Comparison of ENCODE assay signal across 8 cellular contexts in the genomic region with DNA sequence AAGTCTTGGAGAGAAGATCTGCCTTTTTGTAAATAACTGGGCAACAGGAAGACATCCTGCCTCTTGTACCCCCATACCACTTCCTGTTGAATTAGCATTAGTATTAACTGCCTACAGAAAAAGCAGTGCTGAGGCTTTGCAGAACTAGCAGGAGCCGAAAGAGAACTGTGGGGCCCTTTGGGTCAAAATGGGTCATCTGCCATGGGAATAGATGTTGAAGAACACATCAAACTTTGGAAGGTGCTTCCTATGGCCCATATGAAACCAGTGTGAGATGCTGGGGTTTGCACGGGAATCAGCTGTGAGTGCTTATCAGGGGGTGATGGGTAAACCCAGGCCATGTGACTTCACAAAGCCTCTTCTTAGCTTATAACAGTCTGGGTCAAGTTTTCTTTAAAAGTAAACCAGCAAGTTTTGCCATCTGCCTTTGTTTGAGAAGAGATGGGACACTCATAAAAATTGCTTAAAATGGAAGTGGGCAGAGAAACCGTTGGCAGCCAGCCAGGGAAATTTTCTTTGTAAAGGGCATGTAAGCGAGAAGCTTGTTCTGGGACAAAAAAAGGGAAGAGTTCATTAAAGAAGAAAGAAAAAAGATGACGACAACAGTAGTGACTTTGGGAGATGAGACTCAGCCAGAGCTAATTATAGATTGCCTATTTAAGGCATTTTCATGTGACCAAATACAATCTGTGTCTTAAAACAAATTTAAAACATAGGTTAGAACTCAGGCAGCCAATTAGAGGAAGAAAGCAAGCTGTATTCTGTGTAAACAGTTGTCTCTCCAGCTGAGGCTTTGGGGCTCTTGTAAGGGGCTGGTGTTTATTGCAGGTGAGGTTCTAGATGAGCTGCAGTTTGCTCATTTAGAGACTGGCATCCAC. TPM values are rescaled to one million over a fixed set of nuclear protein-coding genes. Genes with fewer than 3 reads are reported as not detected.
DNase-seq lines count a peak whose midpoint lies in the region; TF ChIP-seq lines count a peak whose summit lies in the region.

No MANE protein-coding gene starts in this region.

- H3K9me3 ChIP-seq in endocrine pancreas (ENCODE audit: control insufficient read depth, low read length) (no peaks in the 10 kb centered on the region), mononuclear cell (ENCODE audit: low read depth, low read length) (no peaks in the 10 kb centered on the region)

- H3K27me3 Mint-ChIP-seq in activated CD4-positive, alpha-beta memory T cell treated with anti-CD3 and anti-CD28 coated beads, Interleukin-2, amount 10 ng/mL, durations not matched to agents 7 days and 5 days, result no peaks in the 10 kb centered on the region

- peak; percentile 49 for DNase-seq in GM12864 (ENCODE audit: low read depth)
- DNase-seq in NCI-H2196 (lab: John Stamatoyannopoulos, UW; ENCODE audit: unreplicated experiment), result peak; percentile 79
- peak; percentile 43 for DNase-seq in activated CD4-positive, alpha-beta memory T cell treated with anti-CD3 and anti-CD28 coated beads, Interleukin-2, amount 10 ng/mL, durations not matched to agents 7 days and 5 days
- DNase-seq in stimulated activated naive CD4-positive, alpha-beta T cell treated with Interleukin-2 at 50 U/mL for 16 hours (lab: John Stamatoyannopoulos, UW), result peak; percentile 42
- no peak for DNase-seq in SK-N-DZ (ENCODE audit: low spot score)
- no peak for DNase-seq in NCI-H526 treated with DMSO at 0.1 percent for 48 hours (lab: John Stamatoyannopoulos, UW)

- peaks cover 44% of the 10 kb centered on the region for H3K36me3 Mint-ChIP-seq in activated CD4-positive, alpha-beta memory T cell treated with anti-CD3 and anti-CD28 coated beads, Interleukin-2, amount 10 ng/mL, durations not matched to agents 7 days and 5 days (ENCODE audit: low read depth)

- peaks cover 12% of the 10 kb centered on the region for H3K4me1 ChIP-seq in endocrine pancreas (ENCODE audit: control insufficient read depth, insufficient read depth, low read length)
- H3K4me1 ChIP-seq in mononuclear cell (ENCODE audit: insufficient read depth, low read length), result peaks cover 65% of the 10 kb centered on the region

- peak overlapping the region; percentile 70 for H3K4me3 Mint-ChIP-seq in activated CD4-positive, alpha-beta memory T cell treated with anti-CD3 and anti-CD28 coated beads, Interleukin-2, amount 10 ng/mL, durations not matched to agents 7 days and 5 days

- H3K9ac ChIP-seq in endocrine pancreas (ENCODE audit: control insufficient read depth, insufficient read depth, low read length), result no peak overlapping the region

- no peaks in the 10 kb centered on the region for H3K36me3 ChIP-seq in endocrine pancreas (ENCODE audit: control insufficient read depth, insufficient read depth, low read length)

- H3K4me3 ChIP-seq in GM12864 (ENCODE audit: low read depth, low read length) (peak overlapping the region; percentile 3; the same call in 1 of the 2 replicates), endocrine pancreas (ENCODE audit: control insufficient read depth, insufficient read depth, low read length) (peak overlapping the region; percentile 41), mononuclear cell (ENCODE audit: low read length) (peak overlapping the region; percentile 10)

- POLR2A ChIA-PET in activated CD4-positive, alpha-beta memory T cell treated with anti-CD3 and anti-CD28 coated beads, Interleukin-2, amount 10 ng/mL, durations not matched to agents 7 days and 5 days (lab: Charles Lee), result interaction anchor here (0.7 to 1.9 kb wide), 15 partner anchors 11 to 621 kb away, joined by 3 to 7 read pairs (median 4); a partner anchor contains a TSS

- peak overlapping the region; percentile 92 for H3K27ac Mint-ChIP-seq in activated CD4-positive, alpha-beta memory T cell treated with anti-CD3 and anti-CD28 coated beads, Interleukin-2, amount 10 ng/mL, durations not matched to agents 7 days and 5 days

- H3K27me3 ChIP-seq in endocrine pancreas (ENCODE audit: control insufficient read depth, insufficient read depth, low read length) (no peaks in the 10 kb centered on the region), mononuclear cell (ENCODE audit: insufficient read depth, low read length) (no peaks in the 10 kb centered on the region)

- CTCF ChIA-PET in activated CD4-positive, alpha-beta memory T cell treated with anti-CD3 and anti-CD28 coated beads, Interleukin-2, amount 10 ng/mL, durations not matched to agents 7 days and 5 days (lab: Charles Lee), result interaction anchor here (0.6 to 3.6 kb wide), 10 partner anchors 10 to 338 kb away, joined by 3 to 27 read pairs (median 5); a partner anchor contains a TSS

- H3K9me3 Mint-ChIP-seq in activated CD4-positive, alpha-beta memory T cell treated with anti-CD3 and anti-CD28 coated beads, Interleukin-2, amount 10 ng/mL, durations not matched to agents 7 days and 5 days, result no peaks in the 10 kb centered on the region

- H3K4me1 Mint-ChIP-seq in activated CD4-positive, alpha-beta memory T cell treated with anti-CD3 and anti-CD28 coated beads, Interleukin-2, amount 10 ng/mL, durations not matched to agents 7 days and 5 days, result peaks cover 49% of the 10 kb centered on the region

- TF ChIP-seq CTCF in GM12864 (IDR thresholded peaks at IDR 0.05; ENCODE audit: low read depth, low read length, missing control alignments), result no peak

RNA-seq across cellular contexts. Expression of a gene that starts 4.4 kb away (rescaled TPM):
- total RNA-seq in activated CD4-positive, alpha-beta memory T cell treated with anti-CD3 and anti-CD28 coated beads, Interleukin-2, amount 10 ng/mL, durations not matched to agents 7 days and 5 days, result 10 to 100 TPM; 21.3 to 22.2 TPM
- total RNA-seq in mononuclear cell, result 30.6 TPM
- 29.1 and 31.5 TPM in 2 replicates for polyA plus RNA-seq in SK-N-DZ (2014; cell fraction: cytosol; rRNA removed)
- polyA plus RNA-seq in SK-N-DZ (2014; cell fraction: nucleus; rRNA removed), result 26.6 and 27.7 TPM in 2 replicates

RNA-seq across cellular contexts. Expression of a gene that starts 5.3 kb away (rescaled TPM):
- 10 to 100 TPM; 12.0 to 14.1 TPM for total RNA-seq in activated CD4-positive, alpha-beta memory T cell treated with anti-CD3 and anti-CD28 coated beads, Interleukin-2, amount 10 ng/mL, durations not matched to agents 7 days and 5 days
- total RNA-seq in mononuclear cell, result 14.0 TPM
- polyA plus RNA-seq in SK-N-DZ (2014; cell fraction: cytosol; rRNA removed), result 16.1 and 16.4 TPM in 2 replicates
- polyA plus RNA-seq in SK-N-DZ (2014; cell fraction: nucleus; rRNA removed), result 4.8 and 7.4 TPM in 2 replicates

RNA-seq across cellular contexts. Expression of a gene that starts 55.1 kb away (rescaled TPM):
- total RNA-seq in activated CD4-positive, alpha-beta memory T cell treated with anti-CD3 and anti-CD28 coated beads, Interleukin-2, amount 10 ng/mL, durations not matched to agents 7 days and 5 days, result 10 to 100 TPM; 35.6 to 38.1 TPM
- total RNA-seq in mononuclear cell, result 23.7 TPM
- polyA plus RNA-seq in SK-N-DZ (2014; cell fraction: cytosol; rRNA removed), result 61.7 and 69.6 TPM in 2 replicates
- 159 and 165 TPM in 2 replicates for polyA plus RNA-seq in SK-N-DZ (2014; cell fraction: nucleus; rRNA removed)

Comparison
In these comparisons a context has a peak if more than half of its experiments do, and no peak if none do; other contexts are left out.
1. DNase-seq: peak in GM12864 (single experiment), NCI-H2196 (single experiment), activated CD4-positive, alpha-beta memory T cell treated with anti-CD3 and anti-CD28 coated beads, Interleukin-2, amount 10 ng/mL, durations not matched to agents 7 days and 5 days (single experiment) and stimulated activated naive CD4-positive, alpha-beta T cell treated with Interleukin-2 at 50 U/mL for 16 hours (single experiment); none in SK-N-DZ (single experiment) and NCI-H526 treated with DMSO at 0.1 percent for 48 hours (single experiment).
2. Peak in every context shown above with its lines, with median percentiles within 50 percentile points of each other: H3K4me3 ChIP-seq.